Comparison of ENCODE assay signal across 17 cellular contexts in genomic region chr19:31211088-31211487, GRCh38.
DNase-seq lines count a peak whose midpoint lies in the region; ATAC-seq and TF ChIP-seq lines count a peak whose summit lies in the region.
"Had no signal": no experiment of that assay in that cellular context is flagged by ENCODE, and none has a peak within 500 bp of the region (broad histone marks: within the 10 kb centered on the region; RNA-seq: fewer than 3 reads in every experiment).

No MANE protein-coding gene starts in this region.

- no peaks in the 10 kb centered on the region for H3K79me1 ChIP-seq in neuronal stem cell (ENCODE audit: low read depth, low read length)

- H4K8ac ChIP-seq in neuronal stem cell (ENCODE audit: low read depth, low read length), result no peak overlapping the region

- H3K23ac ChIP-seq in neuronal stem cell (ENCODE audit: low read depth, low read length, poor library complexity), result peak overlapping the region; percentile 35

- no peak for TF ChIP-seq CTCF in natural killer cell (IDR thresholded peaks at IDR 0.05)

- DNase-seq in activated CD4-positive, alpha-beta T cell treated with anti-CD3 and anti-CD28 coated beads for 36 hours, result no peak
- no peak for DNase-seq in activated CD4-positive, alpha-beta T cell treated with anti-CD3 and anti-CD28 coated beads, Interleukin-2, amount 50 U/mL, for 1 hour
- no peak for DNase-seq in natural killer cell treated with Interleukin-12 subunit alpha and Interleukin-12 subunit beta and Interleukin-15 and Interleukin-18, amount 100 ng/mL, for 72 hours (ENCODE audit: low spot score)
- DNase-seq in natural killer cell (no peak), neuronal stem cell (ENCODE audit: low spot score) (no peak), Kasumi-1 (lab: John Stamatoyannopoulos, UW) (no peak), amygdala (lab: John Stamatoyannopoulos, UW) (no peak)
- DNase-seq: CD8-positive, alpha-beta T cell; COR-L47; DMS153; DMS79 treated with DMSO at 0.1 percent for 48 hours; EL; HFFc6 had no signal

- peaks cover 1% of the 10 kb centered on the region for H3K27me3 Mint-ChIP-seq in activated CD4-positive, alpha-beta T cell treated with anti-CD3 and anti-CD28 coated beads for 36 hours
- H3K27me3 Mint-ChIP-seq in natural killer cell treated with Interleukin-12 subunit alpha and Interleukin-12 subunit beta and Interleukin-15 and Interleukin-18, amount 100 ng/mL, for 72 hours, result peaks cover 4% of the 10 kb centered on the region in 2 donors
- H3K27me3 Mint-ChIP-seq in natural killer cell (ENCODE audit: low read depth in 2 of 2), result peaks cover 7 to 18% of the 10 kb centered on the region in 2 donors

- H3K36me3 Mint-ChIP-seq in activated CD4-positive, alpha-beta T cell treated with anti-CD3 and anti-CD28 coated beads for 36 hours (ENCODE audit: low read depth), result peaks cover 4% of the 10 kb centered on the region
- H3K36me3 Mint-ChIP-seq in natural killer cell treated with Interleukin-12 subunit alpha and Interleukin-12 subunit beta and Interleukin-15 and Interleukin-18, amount 100 ng/mL, for 72 hours, result no peaks in the 10 kb centered on the region
- H3K36me3 Mint-ChIP-seq in natural killer cell, result no peaks in the 10 kb centered on the region
- H3K36me3 Mint-ChIP-seq: CD14-positive monocyte; CD8-positive, alpha-beta T cell had no signal

- H3K4me1 ChIP-seq in neuronal stem cell (ENCODE audit: control insufficient read depth in 2 of 2, insufficient read depth in 1 of 2, low read depth in 1 of 2, low read length in 2 of 2), result no peaks in the 10 kb centered on the region
- H3K4me1 ChIP-seq: HAP-1 had no signal

- H2BK5ac ChIP-seq in neuronal stem cell (ENCODE audit: low read length), result no peak overlapping the region

- H2BK12ac ChIP-seq in neuronal stem cell (ENCODE audit: low read length), result no peak overlapping the region

- H3K18ac ChIP-seq in neuronal stem cell (ENCODE audit: low read length), result no peak overlapping the region

- H3K36me3 ChIP-seq in neuronal stem cell (replicated peaks in 1 of 2; ENCODE audit: control insufficient read depth in 2 of 2, insufficient read depth in 2 of 2, low read length in 2 of 2), result no peaks in the 10 kb centered on the region
- H3K36me3 ChIP-seq: HAP-1 had no signal

- H3K4me1 Mint-ChIP-seq in activated CD4-positive, alpha-beta T cell treated with anti-CD3 and anti-CD28 coated beads for 36 hours, result peaks cover 34% of the 10 kb centered on the region
- peaks cover 19 to 30% of the 10 kb centered on the region in 2 donors for H3K4me1 Mint-ChIP-seq in natural killer cell treated with Interleukin-12 subunit alpha and Interleukin-12 subunit beta and Interleukin-15 and Interleukin-18, amount 100 ng/mL, for 72 hours (ENCODE audit: low read depth in 2 of 2)
- peaks cover 13 to 28% of the 10 kb centered on the region in 2 donors for H3K4me1 Mint-ChIP-seq in natural killer cell

- POLR2A ChIA-PET in activated CD4-positive, alpha-beta T cell treated with anti-CD3 and anti-CD28 coated beads for 36 hours (lab: Charles Lee), result no interaction called here

- peak overlapping the region; percentile 34 for H3K9ac ChIP-seq in neuronal stem cell (ENCODE audit: low read depth, low read length, poor library complexity)

- H2BK120ac ChIP-seq in neuronal stem cell (ENCODE audit: low read depth, low read length), result no peak overlapping the region

- H3K27me3 ChIP-seq in neuronal stem cell (ENCODE audit: control insufficient read depth in 3 of 3, insufficient read depth in 3 of 3, low read depth in 1 of 3, low read length in 3 of 3), result no peaks in the 10 kb centered on the region

- peak overlapping the region; percentile 20 for H2AK5ac ChIP-seq in neuronal stem cell (ENCODE audit: low read depth, low read length)

- no peaks in the 10 kb centered on the region for H3K9me3 Mint-ChIP-seq in activated CD4-positive, alpha-beta T cell treated with anti-CD3 and anti-CD28 coated beads for 36 hours (ENCODE audit: low read depth)
- H3K9me3 Mint-ChIP-seq in natural killer cell treated with Interleukin-12 subunit alpha and Interleukin-12 subunit beta and Interleukin-15 and Interleukin-18, amount 100 ng/mL, for 72 hours, result peaks cover 4% of the 10 kb centered on the region
- H3K9me3 Mint-ChIP-seq in natural killer cell, result peaks cover 0 to 2% of the 10 kb centered on the region in 2 donors
- H3K9me3 Mint-ChIP-seq: CD8-positive, alpha-beta T cell; HFFc6 had no signal

- no peaks in the 10 kb centered on the region for H3K9me3 ChIP-seq in neuronal stem cell (replicated peaks in 1 of 2; ENCODE audit: control insufficient read depth in 2 of 2, insufficient read depth in 1 of 2, low read depth in 1 of 2, low read length in 2 of 2)
- H3K9me3 ChIP-seq: HAP-1 had no signal

- no peak overlapping the region for H2BK15ac ChIP-seq in neuronal stem cell (ENCODE audit: low read length)

- no peak overlapping the region for H2AFZ ChIP-seq in neuronal stem cell (ENCODE audit: low read length)

- H3K27ac ChIP-seq in neuronal stem cell (replicated peaks; ENCODE audit: low read length), result no peak overlapping the region
- H3K27ac ChIP-seq: 22Rv1 had no signal

- intact Hi-C loops in activated CD4-positive, alpha-beta T cell treated with anti-CD3 and anti-CD28 coated beads for 36 hours (cut with DNase I, micrococcal nuclease), result loop anchor here (5.0 to 10.0 kb wide), 5 partner anchors 1136 to 1624 kb away; partner anchors contain the start of genes DPY19L3 (in 1 of the 2), PLEKHF1 (in 1 of the 2), URI1 (in 1 of the 2) and ZNF507 (in 1 of the 2)
- intact Hi-C loops in natural killer cell (cut with micrococcal nuclease), result no loop called here

- ATAC-seq in activated CD4-positive, alpha-beta T cell treated with anti-CD3 and anti-CD28 coated beads for 36 hours, result no peak
- ATAC-seq in natural killer cell treated with Interleukin-12 subunit alpha and Interleukin-12 subunit beta and Interleukin-15 and Interleukin-18, amount 100 ng/mL, for 72 hours, result no peak
- ATAC-seq in natural killer cell (no peak), HG03378 (IDR thresholded peaks at IDR 0.05; ENCODE audit: unreplicated experiment) (no peak)
- ATAC-seq: CD8-positive, alpha-beta T cell had no signal

- H4K91ac ChIP-seq in neuronal stem cell (ENCODE audit: low read depth, low read length, poor library complexity), result no peak overlapping the region

- H3K4me3 Mint-ChIP-seq in activated CD4-positive, alpha-beta T cell treated with anti-CD3 and anti-CD28 coated beads for 36 hours, result no peak overlapping the region
- no peak overlapping the region for H3K4me3 Mint-ChIP-seq in natural killer cell treated with Interleukin-12 subunit alpha and Interleukin-12 subunit beta and Interleukin-15 and Interleukin-18, amount 100 ng/mL, for 72 hours
- no peak overlapping the region for H3K4me3 Mint-ChIP-seq in natural killer cell
- H3K4me3 Mint-ChIP-seq: CD8-positive, alpha-beta T cell; HFFc6 had no signal

- H3K4me2 ChIP-seq in neuronal stem cell (ENCODE audit: insufficient read depth, low read length, poor library complexity, severe bottlenecking), result no peak overlapping the region

- peak overlapping the region; percentile 90 for H3K14ac ChIP-seq in neuronal stem cell (ENCODE audit: low read length)

- H3K4ac ChIP-seq in neuronal stem cell (ENCODE audit: low read length), result no peak overlapping the region

- H3K27ac Mint-ChIP-seq in activated CD4-positive, alpha-beta T cell treated with anti-CD3 and anti-CD28 coated beads for 36 hours, result peak overlapping the region; percentile 58
- H3K27ac Mint-ChIP-seq in natural killer cell treated with Interleukin-12 subunit alpha and Interleukin-12 subunit beta and Interleukin-15 and Interleukin-18, amount 100 ng/mL, for 72 hours, result peak overlapping the region; percentile 28 to 53
- peak overlapping the region in 1 of 2 donors; percentile 66 for H3K27ac Mint-ChIP-seq in natural killer cell
- H3K27ac Mint-ChIP-seq: CD14-positive monocyte; CD8-positive, alpha-beta T cell; HFFc6 had no signal

- no CpG with 5 or more reads among the region's 3 CpGs for WGBS in neuronal stem cell (ENCODE audit: extremely low coverage in 2 of 2, insufficient read length in 2 of 2, insufficient replicate concordance in 1 of 2), 2 donors

- H3K4me3 ChIP-seq in neuronal stem cell (ENCODE audit: low read length in 2 of 2), result no peak overlapping the region
- H3K4me3 ChIP-seq: HAP-1 had no signal

- CTCF ChIA-PET in activated CD4-positive, alpha-beta T cell treated with anti-CD3 and anti-CD28 coated beads for 36 hours (lab: Charles Lee), result no interaction called here
